ENCODE assay signal across 10 cellular contexts in the genomic region with DNA sequence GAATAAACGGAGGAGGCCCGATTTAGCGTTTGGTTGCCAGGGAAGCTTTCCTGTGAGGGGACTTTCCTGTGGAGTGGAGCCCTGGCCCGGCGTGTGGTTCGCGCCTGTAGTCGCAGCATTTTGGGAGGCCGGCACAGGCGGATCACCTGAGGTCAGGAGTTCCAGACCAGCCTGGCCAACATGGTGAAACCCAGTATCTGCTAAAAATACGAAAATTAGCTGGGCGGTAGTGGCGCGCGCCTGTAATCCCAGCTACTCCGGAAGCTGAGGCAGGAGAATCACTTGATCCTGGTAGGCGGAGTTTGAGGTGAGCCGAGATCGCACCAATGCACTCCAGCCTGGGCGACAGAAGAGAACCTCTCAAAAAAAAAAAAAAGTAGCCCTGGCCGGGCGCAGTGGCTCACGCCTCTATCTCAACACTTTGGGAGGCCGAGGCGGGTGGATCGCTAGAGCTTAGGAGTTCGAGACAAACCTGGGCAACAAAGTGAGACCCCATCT. TPM values are rescaled to one million over a fixed set of nuclear protein-coding genes. Genes with fewer than 3 reads are reported as not detected.
A peak's percentile ranks its signal among the peaks of the same experiment; 100 is the strongest.
DNase-seq lines count a peak whose midpoint lies in the region; ATAC-seq, FAIRE-seq and TF ChIP-seq lines count a peak whose summit lies in the region.
"Had no signal": no experiment of that assay in that cellular context is flagged by ENCODE, and none has a peak within 500 bp of the region (broad histone marks: within the 10 kb centered on the region; RNA-seq: fewer than 3 reads in every experiment).

No MANE protein-coding gene starts in this region.

- intact Hi-C loops in naive thymus-derived CD4-positive, alpha-beta T cell (cut with micrococcal nuclease): no loop called here

- H3K4me3 Mint-ChIP-seq in activated naive CD8-positive, alpha-beta T cell: peak overlapping the region; percentile 73
- H3K4me3 Mint-ChIP-seq in naive thymus-derived CD4-positive, alpha-beta T cell: peak overlapping the region in 9 of 10 donors; percentile 30 to 79 (median 58)

- peaks cover 4% of the 10 kb centered on the region for H3K4me1 Mint-ChIP-seq in activated naive CD8-positive, alpha-beta T cell (ENCODE audit: low read depth)
- H3K4me1 Mint-ChIP-seq in naive thymus-derived CD4-positive, alpha-beta T cell: peaks cover 0 to 9% (median 5%) of the 10 kb centered on the region in 7 donors

- peaks cover 0 to 5% of the 10 kb centered on the region in 2 donors for H3K27me3 ChIP-seq in naive thymus-derived CD4-positive, alpha-beta T cell (ENCODE audit: control insufficient read depth in 2 of 2, insufficient read depth in 2 of 2, low read length in 2 of 2)

- H3K9me3 ChIP-seq in naive thymus-derived CD4-positive, alpha-beta T cell (ENCODE audit: control insufficient read depth in 2 of 3, low read length in 3 of 3): no peaks in the 10 kb centered on the region

- H3K27ac Mint-ChIP-seq in activated naive CD8-positive, alpha-beta T cell: no peak overlapping the region
- no peak overlapping the region for H3K27ac Mint-ChIP-seq in naive thymus-derived CD4-positive, alpha-beta T cell

- no peak for TF ChIP-seq POLR2A in GM12892 (IDR thresholded peaks at IDR 0.05; ENCODE audit: low read depth, low read length)

- H3K9me3 Mint-ChIP-seq in activated naive CD8-positive, alpha-beta T cell (ENCODE audit: low read depth): no peaks in the 10 kb centered on the region
- no peaks in the 10 kb centered on the region for H3K9me3 Mint-ChIP-seq in naive thymus-derived CD4-positive, alpha-beta T cell

- CTCF ChIA-PET in naive thymus-derived CD4-positive, alpha-beta T cell (lab: Charles Lee): interaction anchor here (0.5 kb wide), 1 partner anchor 218 kb away, joined by 3 read pairs; no protein-coding TSS in a partner anchor

- peaks cover 16% of the 10 kb centered on the region for H3K27me3 Mint-ChIP-seq in activated naive CD8-positive, alpha-beta T cell
- peaks cover 10 to 52% (median 20%) of the 10 kb centered on the region in 5 donors for H3K27me3 Mint-ChIP-seq in naive thymus-derived CD4-positive, alpha-beta T cell

- H3K4me3 ChIP-seq in naive thymus-derived CD4-positive, alpha-beta T cell (ENCODE audit: low read length): no peak overlapping the region

- POLR2A ChIA-PET in naive thymus-derived CD4-positive, alpha-beta T cell (lab: Charles Lee): interaction anchor here (1.1 kb wide), 2 partner anchors 12 to 32 kb away, joined by 3 to 4 read pairs; no protein-coding TSS in a partner anchor

- FAIRE-seq in GM12892 (lab: Jason Lieb, UNC): no peak
- FAIRE-seq: A204.1, G401.6 had no signal

- DNase-seq in NCI-H1417 (lab: John Stamatoyannopoulos, UW) (peak in 2 of 3 experiments; percentile 39 to 40), NCI-H1417 treated with DMSO at 0.1 percent for 48 hours (lab: John Stamatoyannopoulos, UW) (no peak), DMS153 (lab: John Stamatoyannopoulos, UW) (no peak), GM12892 (ENCODE audit: insufficient read length) (no peak)
- DNase-seq in naive thymus-derived CD4-positive, alpha-beta T cell: no peak

- no peak overlapping the region for H3K27ac ChIP-seq in naive thymus-derived CD4-positive, alpha-beta T cell (ENCODE audit: low read depth, low read length)

- H3K4me1 ChIP-seq in naive thymus-derived CD4-positive, alpha-beta T cell (ENCODE audit: control insufficient read depth in 2 of 2, insufficient read depth in 2 of 2, low read length in 2 of 2): no peaks in the 10 kb centered on the region

- H3K36me3 Mint-ChIP-seq in activated naive CD8-positive, alpha-beta T cell: peaks cover 3% of the 10 kb centered on the region
- no peaks in the 10 kb centered on the region for H3K36me3 Mint-ChIP-seq in naive thymus-derived CD4-positive, alpha-beta T cell

- no peaks in the 10 kb centered on the region for H3K36me3 ChIP-seq in naive thymus-derived CD4-positive, alpha-beta T cell (ENCODE audit: control insufficient read depth in 2 of 3, insufficient read depth in 3 of 3, low read length in 3 of 3)

- peak; percentile 12 for ATAC-seq in GM18511 (IDR thresholded peaks at IDR 0.05; ENCODE audit: unreplicated experiment)
- no peak for ATAC-seq in naive thymus-derived CD4-positive, alpha-beta T cell
- ATAC-seq in HG03097 (IDR thresholded peaks at IDR 0.05; ENCODE audit: low FRiP score, unreplicated experiment): no peak

RNA-seq across cellular contexts. Expression of gene KANK3, which starts 6.9 kb away (rescaled TPM):
- 1 to 10 TPM; 1.3 to 4.4 (median 1.8) TPM for total RNA-seq in naive thymus-derived CD4-positive, alpha-beta T cell
- under 1 TPM; 0.52 to 0.72 TPM for polyA plus RNA-seq in naive thymus-derived CD4-positive, alpha-beta T cell
- polyA plus RNA-seq in GM12892 (2012; ENCODE audit: missing spikeins): not detected

RNA-seq across cellular contexts. Expression of gene RPS28, which starts 14.8 kb away (rescaled TPM):
- total RNA-seq in naive thymus-derived CD4-positive, alpha-beta T cell: 1,000 to 10,000 TPM; 2,319 to 4,111 (median 3,327) TPM
- polyA plus RNA-seq in naive thymus-derived CD4-positive, alpha-beta T cell: 1,000 to 10,000 TPM; 3,564 to 3,677 TPM
- polyA plus RNA-seq in GM12892 (2012; ENCODE audit: missing spikeins): 1,952 TPM

RNA-seq across cellular contexts. Expression of gene NDUFA7, which starts 14.9 kb away (rescaled TPM):
- total RNA-seq in naive thymus-derived CD4-positive, alpha-beta T cell: 10 to 100 TPM; 16.8 to 50.3 (median 30.0) TPM
- 100 to 1,000 TPM; 108 to 121 TPM for polyA plus RNA-seq in naive thymus-derived CD4-positive, alpha-beta T cell
- 74.5 TPM for polyA plus RNA-seq in GM12892 (2012; ENCODE audit: missing spikeins)

RNA-seq across cellular contexts. Expression of gene ANGPTL4, which starts 27.8 kb away (rescaled TPM):
- 1 to 10 TPM in 1 of 5 experiments, not detected in 4; 1.1 TPM for total RNA-seq in naive thymus-derived CD4-positive, alpha-beta T cell
- polyA plus RNA-seq in naive thymus-derived CD4-positive, alpha-beta T cell: not detected
- not detected for polyA plus RNA-seq in GM12892 (2012; ENCODE audit: missing spikeins)

RNA-seq across cellular contexts. Expression of gene CD320, which starts 28.0 kb away (rescaled TPM):
- total RNA-seq in naive thymus-derived CD4-positive, alpha-beta T cell: 10 to 100 TPM; 20.5 to 52.0 (median 27.2) TPM
- 10 to 100 TPM; 42.2 to 44.0 TPM for polyA plus RNA-seq in naive thymus-derived CD4-positive, alpha-beta T cell
- 20.9 TPM for polyA plus RNA-seq in GM12892 (2012; ENCODE audit: missing spikeins)

Comparison
In these comparisons a context has a peak if more than half of its experiments do, and no peak if none do; other contexts are left out.
1. DNase-seq: peak in NCI-H1417 (2 of 3); none in NCI-H1417 treated with DMSO at 0.1 percent for 48 hours (single experiment), naive thymus-derived CD4-positive, alpha-beta T cell (0 of 9), DMS153 (single experiment) and GM12892 (single experiment).